24 cellular contexts compared by ENCODE assay signal in genomic region chr20:44053046-44053445, GRCh38.
DNase-seq lines count a peak whose midpoint lies in the region; ATAC-seq and TF ChIP-seq lines count a peak whose summit lies in the region.
"Had no signal": no experiment of that assay in that cellular context is flagged by ENCODE, and none has a peak within 500 bp of the region (broad histone marks: within the 10 kb centered on the region; RNA-seq: fewer than 3 reads in every experiment).

No MANE protein-coding gene starts in this region.

- no peak overlapping the region for H3K27ac Mint-ChIP-seq in activated CD4-positive, alpha-beta T cell treated with anti-CD3 and anti-CD28 coated beads, Interleukin-2, amount 10 ng/mL, durations not matched to agents 24 days and 14 days
- H3K27ac Mint-ChIP-seq: B cell; CD8-positive, alpha-beta T cell had no signal

- no peak for TF ChIP-seq CTCF in left ventricle myocardium inferior (IDR thresholded peaks at IDR 0.05; ENCODE audit: borderline replicate concordance)

- H3K9me3 ChIP-seq in left ventricle myocardium inferior (replicated peaks), result peaks cover 11% of the 10 kb centered on the region

- intact Hi-C loops in activated CD4-positive, alpha-beta T cell treated with anti-CD3 and anti-CD28 coated beads, Interleukin-2, amount 10 ng/mL, durations not matched to agents 24 days and 14 days (cut with micrococcal nuclease), result no loop called here
- intact Hi-C loops in cardiac septum (cut with DNase I) (no loop called here), left ventricle myocardium inferior (cut with micrococcal nuclease) (no loop called here)

- H3K36me3 ChIP-seq in left ventricle myocardium inferior, result no peaks in the 10 kb centered on the region

- no peak overlapping the region for H3K4me3 ChIP-seq in left ventricle myocardium inferior
- H3K4me3 ChIP-seq: GM23248 had no signal

- H3K9me3 Mint-ChIP-seq in activated CD4-positive, alpha-beta T cell treated with anti-CD3 and anti-CD28 coated beads, Interleukin-2, amount 10 ng/mL, durations not matched to agents 24 days and 14 days, result no peaks in the 10 kb centered on the region
- H3K9me3 Mint-ChIP-seq: CD8-positive, alpha-beta T cell had no signal

- H3K27me3 Mint-ChIP-seq in activated CD4-positive, alpha-beta T cell treated with anti-CD3 and anti-CD28 coated beads, Interleukin-2, amount 10 ng/mL, durations not matched to agents 24 days and 14 days, result peaks cover 5% of the 10 kb centered on the region

- no peaks in the 10 kb centered on the region for H3K27me3 ChIP-seq in left ventricle myocardium inferior (ENCODE audit: low read depth)

- ATAC-seq in GM18868 (IDR thresholded peaks at IDR 0.05; ENCODE audit: unreplicated experiment), result no peak
- ATAC-seq: CD8-positive, alpha-beta T cell; PC-3; Right ventricle myocardium inferior had no signal

- no peak overlapping the region for H3K27ac ChIP-seq in left ventricle myocardium inferior (replicated peaks)
- H3K27ac ChIP-seq: 22Rv1, C4-2B, GM23248 had no signal

- no peaks in the 10 kb centered on the region for H3K4me1 Mint-ChIP-seq in activated CD4-positive, alpha-beta T cell treated with anti-CD3 and anti-CD28 coated beads, Interleukin-2, amount 10 ng/mL, durations not matched to agents 24 days and 14 days
- H3K4me1 Mint-ChIP-seq: B cell had no signal

- H3K4me1 ChIP-seq in left ventricle myocardium inferior, result no peaks in the 10 kb centered on the region
- H3K4me1 ChIP-seq: Caco-2 had no signal

- DNase-seq in activated CD4-positive, alpha-beta T cell treated with anti-CD3 and anti-CD28 coated beads, Interleukin-2, amount 10 ng/mL, durations not matched to agents 24 days and 14 days, result peak; percentile 52
- no peak for DNase-seq in activated CD4-positive, alpha-beta T cell treated with anti-CD3 and anti-CD28 coated beads, Interleukin-2, amount 50 U/mL, for 48 hours
- DNase-seq in cardiac septum (ENCODE audit: low spot score) (peak; percentile 54), left ventricle myocardium inferior (no peak), HuH-7.5 (ENCODE audit: low spot score) (no peak)
- DNase-seq in stimulated activated CD8-positive, alpha-beta memory T cell treated with anti-CD3 and anti-CD28 coated beads, Interleukin-4, amount 100 ng/mL, for 48 hours, result peak; percentile 14
- DNase-seq: GM23248; H7; KG1; MM.1S; NCI-H1694; NCI-H2029 treated with DMSO at 0.1 percent for 48 hours; NCI-H446 treated with DMSO at 0.1 percent for 48 hours; NCI-H526; NCI-H82; NK-92 treated with Interleukin-12 subunit alpha and Interleukin-12 subunit beta, amount 100 ng/mL, for 24 hours; PC-3 had no signal

- H3K36me3 Mint-ChIP-seq in activated CD4-positive, alpha-beta T cell treated with anti-CD3 and anti-CD28 coated beads, Interleukin-2, amount 10 ng/mL, durations not matched to agents 24 days and 14 days (ENCODE audit: low read depth), result peaks cover 2% of the 10 kb centered on the region
- H3K36me3 Mint-ChIP-seq: CD8-positive, alpha-beta T cell had no signal

- H3K4me3 Mint-ChIP-seq in activated CD4-positive, alpha-beta T cell treated with anti-CD3 and anti-CD28 coated beads, Interleukin-2, amount 10 ng/mL, durations not matched to agents 24 days and 14 days, result no peak overlapping the region
- H3K4me3 Mint-ChIP-seq: B cell; CD8-positive, alpha-beta T cell had no signal

Comparison
In these comparisons a context has a peak if more than half of its experiments do, and no peak if none do; other contexts are left out.
1. DNase-seq: peak in activated CD4-positive, alpha-beta T cell treated with anti-CD3 and anti-CD28 coated beads, Interleukin-2, amount 10 ng/mL, durations not matched to agents 24 days and 14 days (single experiment), cardiac septum (single experiment) and stimulated activated CD8-positive, alpha-beta memory T cell treated with anti-CD3 and anti-CD28 coated beads, Interleukin-4, amount 100 ng/mL, for 48 hours (single experiment); none in activated CD4-positive, alpha-beta T cell treated with anti-CD3 and anti-CD28 coated beads, Interleukin-2, amount 50 U/mL, for 48 hours (0 of 2), left ventricle myocardium inferior (single experiment) and HuH-7.5 (single experiment).